In the genomic region with DNA sequence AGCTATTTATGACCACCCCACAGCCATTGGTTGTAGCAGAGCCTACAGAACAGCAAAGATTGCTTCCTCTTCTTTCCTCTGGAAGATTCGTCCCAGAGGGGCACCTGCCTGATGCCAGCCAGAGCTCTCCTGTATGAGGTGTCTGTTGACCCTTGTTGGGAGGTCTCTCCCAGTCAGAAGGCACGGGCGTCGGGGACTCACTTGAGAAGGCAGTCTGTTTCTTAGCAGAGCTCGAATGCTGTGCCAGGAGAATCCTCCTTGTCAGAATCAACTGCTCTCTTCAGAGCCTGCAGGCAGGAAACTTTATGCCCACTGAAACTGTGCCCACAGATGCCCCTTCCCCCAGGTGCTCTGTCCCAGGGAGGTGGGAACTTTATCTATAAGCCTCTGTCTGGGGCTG, we compare ENCODE assay signal across 22 cellular contexts.
"Had no signal": no experiment of that assay in that cellular context is flagged by ENCODE, and none has a peak within 500 bp of the region (broad histone marks: within the 10 kb centered on the region; RNA-seq: fewer than 3 reads in every experiment).

No MANE protein-coding gene starts in this region.

- H3K27me3 ChIP-seq: esophagus muscularis mucosa, foreskin keratinocyte, gastroesophageal sphincter, heart left ventricle, hepatocyte, left lung had no signal

- H3K9me3 ChIP-seq: esophagus muscularis mucosa had no signal

- H2AFZ ChIP-seq: hepatocyte had no signal

- DNase-seq: dermis blood vessel endothelial cell; dorsolateral prefrontal cortex; effector CD4-positive, alpha-beta T cell; effector memory CD4-positive, alpha-beta T cell; foreskin keratinocyte; heart left ventricle; hypothalamus; immature natural killer cell; islet precursor cell; left cardiac atrium; left ventricle myocardium superior; lower lobe of right lung; mesenchymal stem cell; midbrain had no signal

- H3K4me1 ChIP-seq: foreskin keratinocyte, gastroesophageal sphincter, heart left ventricle, left lung, lower lobe of right lung had no signal

- H3K27ac ChIP-seq: coronary artery, dorsolateral prefrontal cortex, esophagus muscularis mucosa, foreskin keratinocyte, gastroesophageal sphincter, heart left ventricle, hepatocyte, left lung, lower lobe of right lung had no signal

- H3K4me3 ChIP-seq: coronary artery, dorsolateral prefrontal cortex, esophagus muscularis mucosa, gastroesophageal sphincter, heart left ventricle, hepatocyte, left lung, lower lobe of right lung had no signal

- H3K79me2 ChIP-seq: hepatocyte had no signal

- FAIRE-seq: colon, endothelial cell of umbilical vein, frontal cortex had no signal

- H3K4me2 ChIP-seq: hepatocyte had no signal

- ATAC-seq: foreskin keratinocyte, gastroesophageal sphincter, left cardiac atrium, left lung, left ventricle myocardium superior, lower lobe of right lung had no signal

- H3K36me3 ChIP-seq: esophagus muscularis mucosa, gastroesophageal sphincter, heart left ventricle, left lung, lower lobe of right lung had no signal
